8 cellular contexts compared by ENCODE assay signal in the genomic region with DNA sequence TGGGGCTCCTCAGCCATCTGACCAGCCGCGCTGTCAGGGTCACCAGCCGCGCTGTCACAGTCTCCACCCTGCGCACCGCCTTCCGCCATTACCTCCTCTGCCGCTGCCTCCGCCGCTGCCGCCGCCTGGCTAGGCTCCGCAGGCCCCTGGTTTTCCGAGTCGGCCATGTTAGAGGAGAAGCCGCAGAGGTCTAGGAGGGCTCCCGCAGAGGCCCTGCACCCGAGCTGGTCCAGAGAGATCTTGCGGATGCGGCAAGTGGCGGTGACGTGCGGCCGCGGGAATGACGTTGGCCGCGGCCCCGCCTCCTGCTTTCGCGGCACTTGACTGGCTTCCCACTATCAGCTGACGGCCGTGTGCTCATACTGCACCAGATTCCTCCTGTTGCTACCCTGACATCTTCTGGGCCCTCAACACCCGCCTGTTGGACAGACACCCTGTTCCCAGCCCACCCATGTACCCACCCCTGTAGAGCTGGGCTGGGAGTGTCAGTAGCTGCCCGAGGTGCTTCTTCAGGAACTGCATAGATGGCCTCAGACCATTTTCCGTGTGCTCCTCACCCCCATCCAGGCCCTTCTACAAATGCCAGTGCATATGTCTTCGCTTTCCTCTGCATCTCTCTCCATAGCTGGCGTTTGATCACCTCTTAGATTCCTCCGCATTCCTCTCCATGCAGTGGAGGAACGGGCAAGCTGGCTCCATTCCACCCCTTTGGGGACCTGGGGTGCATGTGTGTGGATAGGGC. TPM values are rescaled to one million over a fixed set of nuclear protein-coding genes. Genes with fewer than 3 reads are reported as not detected.
DNase-seq lines count a peak whose midpoint lies in the region; ATAC-seq and TF ChIP-seq lines count a peak whose summit lies in the region.

A gene with protein sequence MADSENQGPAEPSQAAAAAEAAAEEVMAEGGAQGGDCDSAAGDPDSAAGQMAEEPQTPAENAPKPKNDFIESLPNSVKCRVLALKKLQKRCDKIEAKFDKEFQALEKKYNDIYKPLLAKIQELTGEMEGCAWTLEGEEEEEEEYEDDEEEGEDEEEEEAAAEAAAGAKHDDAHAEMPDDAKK (minus strand): TSS at position 242 of the 742 bp plus-strand sequence. CDS start 75 bp downstream, at position 167.

- H2BK12ac ChIP-seq in trophoblast cell (ENCODE audit: low read length) = no peak within 1 kb of the TSS

- no peaks in the 10 kb centered on the region for H3K4me1 ChIP-seq in trophoblast cell (ENCODE audit: control insufficient read depth in 1 of 2, insufficient read depth in 2 of 2, low read length in 2 of 2)
- H3K4me1 ChIP-seq in upper lobe of left lung = no peaks in the 10 kb centered on the region

- H3K9me3 ChIP-seq in trophoblast cell (ENCODE audit: insufficient read depth, low read depth, low read length) (no peaks in the 10 kb centered on the region), upper lobe of left lung (no peaks in the 10 kb centered on the region)

- peaks cover 7 to 23% of the 10 kb centered on the region in 2 donors for H3K36me3 Mint-ChIP-seq in activated naive CD4-positive, alpha-beta T cell treated with anti-CD3 and anti-CD28 coated beads, Interleukin-2, amount 50 U/mL, for 72 hours

- no peak within 1 kb of the TSS for H3K27ac ChIP-seq in trophoblast cell (ENCODE audit: low read depth, low read length)
- H3K27ac ChIP-seq in upper lobe of left lung = peak within 1 kb of the TSS; percentile 47 to 71 (median 66)

- H3K79me2 ChIP-seq in trophoblast cell (ENCODE audit: control insufficient read depth, insufficient read depth, low read length, poor library complexity) = peaks cover 2% of the 10 kb centered on the region

- peak within 1 kb of the TSS; percentile 38 for H3K9ac ChIP-seq in trophoblast cell (ENCODE audit: low read length)

- no peaks in the 10 kb centered on the region for H3K9me3 Mint-ChIP-seq in activated naive CD4-positive, alpha-beta T cell treated with anti-CD3 and anti-CD28 coated beads, Interleukin-2, amount 50 U/mL, for 72 hours

- peak within 1 kb of the TSS; percentile 24 for H2AFZ ChIP-seq in trophoblast cell (ENCODE audit: insufficient read depth, low read length, poor library complexity)

- H3K14ac ChIP-seq in trophoblast cell (ENCODE audit: low read length) = peak within 1 kb of the TSS; percentile 34

- peak within 1 kb of the TSS; percentile 65 for H4K8ac ChIP-seq in trophoblast cell (ENCODE audit: low read depth, low read length)

- intact Hi-C loops in Right ventricle myocardium superior (cut with DNase I) = no loop called here

- no peaks in the 10 kb centered on the region for H3K27me3 ChIP-seq in trophoblast cell (ENCODE audit: insufficient read depth, low read length)
- H3K27me3 ChIP-seq in upper lobe of left lung = no peaks in the 10 kb centered on the region

- H4K91ac ChIP-seq in trophoblast cell (ENCODE audit: low read depth, low read length) = no peak within 1 kb of the TSS

- TF ChIP-seq CTCF in AG09309 (IDR thresholded peaks at IDR 0.05; ENCODE audit: control insufficient read depth, insufficient read depth, low read depth, low read length, missing control alignments) (no peak), upper lobe of left lung (IDR thresholded peaks at IDR 0.05) (no peak)

- ATAC-seq in GM19351 (IDR thresholded peaks at IDR 0.05; ENCODE audit: unreplicated experiment) (peak; percentile 94), HG03520 (IDR thresholded peaks at IDR 0.05; ENCODE audit: unreplicated experiment) (peak; percentile 98), Right ventricle myocardium superior (ENCODE audit: poor library complexity) (peak; percentile 88), upper lobe of left lung (ENCODE audit: low FRiP score in 2 of 2) (peak; percentile 80 to 94)
- ATAC-seq in activated naive CD4-positive, alpha-beta T cell treated with anti-CD3 and anti-CD28 coated beads, Interleukin-2, amount 50 U/mL, for 72 hours = peak; percentile 85 to 94

- peak in 1 of 4 donors; percentile 52 for TF ChIP-seq POLR2A in upper lobe of left lung (IDR thresholded peaks at IDR 0.05)

- WGBS in trophoblast cell (ENCODE audit: extremely low coverage, insufficient coverage, insufficient read length) = no CpG with 5 or more reads among the region's 40 CpGs
- 54 to 79% methylated on average over 36 to 40 of the region's 40 CpGs for WGBS in upper lobe of left lung, 2 donors

- H3K23ac ChIP-seq in trophoblast cell (ENCODE audit: low read length) = no peak within 1 kb of the TSS

- H2BK120ac ChIP-seq in trophoblast cell (ENCODE audit: insufficient read depth, low read length, poor library complexity) = no peak within 1 kb of the TSS

- H3K4me2 ChIP-seq in trophoblast cell (ENCODE audit: low read length) = peak within 1 kb of the TSS; percentile 75

- in situ Hi-C loops in SK-MEL-5 (cut with HindIII; ENCODE audit: low pct_unique_long_range_greater_than_20kb, low sequenced_read_pairs) = no loop called here

- H2AK5ac ChIP-seq in trophoblast cell (ENCODE audit: low read length) = no peak within 1 kb of the TSS

- peak within 1 kb of the TSS; percentile 25 for H3K18ac ChIP-seq in trophoblast cell (ENCODE audit: low read length)

- H3K36me3 ChIP-seq in trophoblast cell (ENCODE audit: control insufficient read depth in 1 of 2, insufficient read depth in 2 of 2, low read length in 2 of 2) (no peaks in the 10 kb centered on the region), upper lobe of left lung (peaks cover 0 to 20% (median 0%) of the 10 kb centered on the region in 4 donors)

- no peak for DNase-seq in AG09309 (ENCODE audit: low read depth)
- DNase-seq in SK-MEL-5 (ENCODE audit: low read depth, low spot score) = peak; percentile 58
- peak; percentile 42 to 73 for DNase-seq in activated naive CD4-positive, alpha-beta T cell treated with anti-CD3 and anti-CD28 coated beads, Interleukin-2, amount 50 U/mL, for 72 hours (ENCODE audit: low spot score in 2 of 2)
- DNase-seq in Right ventricle myocardium superior = peak; percentile 81
- peak; percentile 52 to 61 for DNase-seq in trophoblast cell
- peak; percentile 70 to 94 for DNase-seq in upper lobe of left lung

- H3K4me3 ChIP-seq in AG09309 (ENCODE audit: control insufficient read depth, low read depth, low read length) (peak within 1 kb of the TSS; percentile 72), trophoblast cell (ENCODE audit: low read depth, low read length) (peak within 1 kb of the TSS; percentile 75), upper lobe of left lung (peak within 1 kb of the TSS; percentile 25 to 61 (median 52))

- no peak within 1 kb of the TSS for H2BK5ac ChIP-seq in trophoblast cell (ENCODE audit: low read depth, low read length, poor library complexity)

- H3K79me1 ChIP-seq in trophoblast cell (ENCODE audit: low read length) = no peaks in the 10 kb centered on the region

- no peak within 1 kb of the TSS for H3K4ac ChIP-seq in trophoblast cell (ENCODE audit: low read depth, low read length)

- peak within 1 kb of the TSS; percentile 92 for H3K27ac Mint-ChIP-seq in activated naive CD4-positive, alpha-beta T cell treated with anti-CD3 and anti-CD28 coated beads, Interleukin-2, amount 50 U/mL, for 72 hours

- no peak for TF ChIP-seq EP300 in upper lobe of left lung (IDR thresholded peaks at IDR 0.05)

- no peak within 1 kb of the TSS for H4K12ac ChIP-seq in trophoblast cell (ENCODE audit: low read depth, low read length)

RNA-seq across cellular contexts. Expression of the gene that starts here (rescaled TPM):
- total RNA-seq in SK-MEL-5 (2014; rRNA removed; shearing (Covaris generic)) = 10.8 and 14.0 TPM in 2 replicates
- 9.7 and 10.6 TPM in 2 replicates for polyA plus RNA-seq in SK-MEL-5 (2015; cell fraction: cytosol; rRNA removed)
- 1.8 and 3.1 TPM in 2 replicates for polyA plus RNA-seq in SK-MEL-5 (2015; cell fraction: nucleus; rRNA removed)
- total RNA-seq in activated naive CD4-positive, alpha-beta T cell treated with anti-CD3 and anti-CD28 coated beads, Interleukin-2, amount 50 U/mL, for 72 hours = 1 to 10 TPM; 2.8 to 2.9 TPM
- total RNA-seq in Right ventricle myocardium superior (1.9 TPM), upper lobe of left lung (1 to 10 TPM in 5 of 6 donors, not detected in 1; 1.5 to 3.0 (median 2.8) TPM)
- polyA plus RNA-seq in trophoblast cell (2013) = 2.1 and 2.3 TPM in 2 replicates
